Comparison of ENCODE assay signal across 11 cellular contexts in genomic region chr19:10260141-10260584, GRCh38. TPM values are rescaled to one million over a fixed set of nuclear protein-coding genes. Genes with fewer than 3 reads are reported as not detected.
A peak's percentile ranks its signal among the peaks of the same experiment; 100 is the strongest.
DNase-seq lines count a peak whose midpoint lies in the region; ATAC-seq and TF ChIP-seq lines count a peak whose summit lies in the region.
"Had no signal": no experiment of that assay in that cellular context is flagged by ENCODE, and none has a peak within 500 bp of the region (broad histone marks: within the 10 kb centered on the region; RNA-seq: fewer than 3 reads in every experiment).

No MANE protein-coding gene starts in this region.

- peaks cover 9% of the 10 kb centered on the region for H3K36me3 Mint-ChIP-seq in Calu3 (ENCODE audit: insufficient read depth, unreplicated experiment)
- peaks cover 21% of the 10 kb centered on the region for H3K36me3 Mint-ChIP-seq in activated naive CD8-positive, alpha-beta T cell treated with anti-CD3 and anti-CD28 coated beads, Interleukin-2, amount 10 ng/mL, durations not matched to agents 7 days and 5 days

- peak; percentile 67 for DNase-seq in Calu3
- peak; percentile 76 for DNase-seq in RWPE1 (ENCODE audit: low spot score)
- DNase-seq in activated naive CD8-positive, alpha-beta T cell treated with anti-CD3 and anti-CD28 coated beads, Interleukin-2, amount 10 ng/mL, durations not matched to agents 7 days and 5 days = no peak
- DNase-seq in stimulated activated CD4-positive, alpha-beta T cell treated with anti-CD3 and anti-CD28 coated beads, Interleukin-15, amount 100 ng/mL, for 48 hours (ENCODE audit: low read depth in 2 of 2) = peak; percentile 66 to 69
- no peak for DNase-seq in A673 (ENCODE audit: low spot score)
- no peak for DNase-seq in 8988T
- no peak for DNase-seq in NCI-H146 treated with DMSO at 0.1 percent for 48 hours (lab: John Stamatoyannopoulos, UW; ENCODE audit: unreplicated experiment)
- DNase-seq: SHP77 treated with DMSO at 0.1 percent for 48 hours had no signal

- POLR2A ChIA-PET in RWPE1 (lab: Yijun Ruan, JAX; ENCODE audit: low non-redundant PET) (interaction anchor here (0.5 to 0.7 kb wide), 2 partner anchors 73 to 120 kb away, joined by 3 to 10 read pairs; partner anchors contain the start of gene TYK2), A673 (lab: Charles Lee; ENCODE audit: low non-redundant PET) (interaction anchor here (1.3 kb wide), 1 partner anchor 129 kb away, joined by 11 read pairs; no protein-coding TSS in a partner anchor)
- POLR2A ChIA-PET in activated naive CD8-positive, alpha-beta T cell treated with anti-CD3 and anti-CD28 coated beads, Interleukin-2, amount 10 ng/mL, durations not matched to agents 7 days and 5 days (lab: Charles Lee) = interaction anchor here (1.0 to 2.0 kb wide), 3 partner anchors 10 to 129 kb away, joined by 5 to 16 read pairs (median 5); partner anchors contain the start of gene TYK2

- H3K4me3 ChIP-seq in A673 (ENCODE audit: low read depth, low read length, poor library complexity, severe bottlenecking) = no peak overlapping the region

- H3K27ac ChIP-seq in RWPE1 (peak overlapping the region; percentile 44), A673 (ENCODE audit: low read depth, low read length, poor library complexity, severe bottlenecking) (no peak overlapping the region)

- ATAC-seq in activated naive CD8-positive, alpha-beta T cell treated with anti-CD3 and anti-CD28 coated beads, Interleukin-2, amount 10 ng/mL, durations not matched to agents 7 days and 5 days (ENCODE audit: low read depth) = peak; percentile 32
- ATAC-seq in GM19324 (IDR thresholded peaks at IDR 0.05; ENCODE audit: low FRiP score, unreplicated experiment) = no peak

- no peaks in the 10 kb centered on the region for H3K9me3 ChIP-seq in A673 (ENCODE audit: low read depth, low read length, poor library complexity, severe bottlenecking)

- BruUV-seq in Calu3 (replicated peaks; lab: Mats Ljungman, UMichigan) = no TSS peak
- no TSS peak for BruUV-seq in A673 (replicated peaks; lab: Mats Ljungman, UMichigan)

- no peaks in the 10 kb centered on the region for H3K27me3 ChIP-seq in A673 (replicated peaks; ENCODE audit: insufficient read depth, low read depth, low read length, poor library complexity)

- CTCF ChIA-PET in Calu3 (lab: Charles Lee) = interaction anchor here (0.7 to 3.9 kb wide), 8 partner anchors 10 to 143 kb away, joined by 3 to 52 read pairs (median 8); partner anchors contain the start of genes CDC37, ICAM1 and TYK2
- CTCF ChIA-PET in RWPE1 (lab: Yijun Ruan, JAX) = interaction anchor here (0.6 to 5.0 kb wide), 4 partner anchors 11 to 131 kb away, joined by 3 to 36 read pairs (median 29); partner anchors contain the start of gene ICAM1
- CTCF ChIA-PET in A673 (lab: Charles Lee) = interaction anchor here (0.7 to 2.6 kb wide), 4 partner anchors 9 to 164 kb away, joined by 3 to 38 read pairs (median 12); partner anchors contain the start of gene ICAM1

- peak overlapping the region; percentile 88 for H3K27ac Mint-ChIP-seq in Calu3 (ENCODE audit: unreplicated experiment)
- peak overlapping the region; percentile 51 for H3K27ac Mint-ChIP-seq in activated naive CD8-positive, alpha-beta T cell treated with anti-CD3 and anti-CD28 coated beads, Interleukin-2, amount 10 ng/mL, durations not matched to agents 7 days and 5 days
- H3K27ac Mint-ChIP-seq: memory B cell had no signal

- no peaks in the 10 kb centered on the region for H3K9me3 Mint-ChIP-seq in Calu3 (ENCODE audit: low read depth, unreplicated experiment)
- no peaks in the 10 kb centered on the region for H3K9me3 Mint-ChIP-seq in activated naive CD8-positive, alpha-beta T cell treated with anti-CD3 and anti-CD28 coated beads, Interleukin-2, amount 10 ng/mL, durations not matched to agents 7 days and 5 days
- H3K9me3 Mint-ChIP-seq: memory B cell had no signal

- TF ChIP-seq CTCF in Calu3 (IDR thresholded peaks at IDR 0.05; ENCODE audit: unreplicated experiment) = no peak
- TF ChIP-seq CTCF in RWPE1 (conservative IDR thresholded peaks at IDR 0.05; ENCODE audit: low read depth) = no peak
- TF ChIP-seq CTCF in A673 (conservative IDR thresholded peaks at IDR 0.05; ENCODE audit: low read depth, low read length) = no peak

- H3K4me1 Mint-ChIP-seq in Calu3 (ENCODE audit: low read depth, unreplicated experiment) = no peaks in the 10 kb centered on the region
- peaks cover 15% of the 10 kb centered on the region for H3K4me1 Mint-ChIP-seq in activated naive CD8-positive, alpha-beta T cell treated with anti-CD3 and anti-CD28 coated beads, Interleukin-2, amount 10 ng/mL, durations not matched to agents 7 days and 5 days
- H3K4me1 Mint-ChIP-seq: memory B cell had no signal

- no peaks in the 10 kb centered on the region for H3K27me3 Mint-ChIP-seq in Calu3 (ENCODE audit: unreplicated experiment)
- H3K27me3 Mint-ChIP-seq in activated naive CD8-positive, alpha-beta T cell treated with anti-CD3 and anti-CD28 coated beads, Interleukin-2, amount 10 ng/mL, durations not matched to agents 7 days and 5 days = no peaks in the 10 kb centered on the region
- H3K27me3 Mint-ChIP-seq: memory B cell had no signal

- H3K36me3 ChIP-seq in A673 (ENCODE audit: insufficient read depth, low read length, poor library complexity, severe bottlenecking) = peaks cover 15% of the 10 kb centered on the region

- peak overlapping the region; percentile 34 for H3K4me3 Mint-ChIP-seq in Calu3 (ENCODE audit: low read depth, unreplicated experiment)
- no peak overlapping the region for H3K4me3 Mint-ChIP-seq in activated naive CD8-positive, alpha-beta T cell treated with anti-CD3 and anti-CD28 coated beads, Interleukin-2, amount 10 ng/mL, durations not matched to agents 7 days and 5 days
- H3K4me3 Mint-ChIP-seq: CD14-positive monocyte, memory B cell had no signal

- intact Hi-C loops in Calu3 (cut with micrococcal nuclease; ENCODE audit: unreplicated experiment) = loop anchor here (2.0 kb wide), 1 partner anchor 129 kb away; no protein-coding TSS in a partner anchor
- intact Hi-C loops in A673 (cut with micrococcal nuclease; ENCODE audit: unreplicated experiment) = no loop called here

- H3K4me1 ChIP-seq in A673 (ENCODE audit: insufficient read depth, low read length, poor library complexity, severe bottlenecking) = no peaks in the 10 kb centered on the region

RNA-seq across cellular contexts. Expression of gene MRPL4, which starts 8.1 kb away (rescaled TPM):
- total RNA-seq in Calu3 (2022) (59.2 and 60.4 TPM in 2 replicates), A673 (2021) (107 and 112 TPM in 2 replicates)
- 10 to 100 TPM; 55.8 to 59.9 TPM for total RNA-seq in activated naive CD8-positive, alpha-beta T cell treated with anti-CD3 and anti-CD28 coated beads, Interleukin-2, amount 10 ng/mL, durations not matched to agents 7 days and 5 days

RNA-seq across cellular contexts. Expression of gene ICAM1, which starts 10.8 kb away (rescaled TPM):
- 91.0 and 147 TPM in 2 replicates for total RNA-seq in Calu3 (2022)
- total RNA-seq in activated naive CD8-positive, alpha-beta T cell treated with anti-CD3 and anti-CD28 coated beads, Interleukin-2, amount 10 ng/mL, durations not matched to agents 7 days and 5 days = 10 to 100 TPM in 1 of 2 experiments, 1 to 10 TPM in 1; 9.5 to 11.7 TPM
- total RNA-seq in A673 (2021) = 1.7 and 2.2 TPM in 2 replicates

RNA-seq across cellular contexts. Expression of gene ICAM4, which starts 26.6 kb away (rescaled TPM):
- total RNA-seq in Calu3 (2022) (1.6 and 1.7 TPM in 2 replicates), A673 (2021) (0.58 and 1.5 TPM in 2 replicates)
- 1 to 10 TPM; 1.2 to 1.7 TPM for total RNA-seq in activated naive CD8-positive, alpha-beta T cell treated with anti-CD3 and anti-CD28 coated beads, Interleukin-2, amount 10 ng/mL, durations not matched to agents 7 days and 5 days

RNA-seq across cellular contexts. Expression of gene S1PR2, which starts 29.0 kb away (rescaled TPM):
- total RNA-seq in Calu3 (2022) (4.8 and 5.3 TPM in 2 replicates), A673 (2021) (8.4 and 10.0 TPM in 2 replicates)
- total RNA-seq in activated naive CD8-positive, alpha-beta T cell treated with anti-CD3 and anti-CD28 coated beads, Interleukin-2, amount 10 ng/mL, durations not matched to agents 7 days and 5 days = 1 to 10 TPM; 6.4 to 7.1 TPM

RNA-seq across cellular contexts. Expression of gene ICAM5, which starts 29.6 kb away (rescaled TPM):
- total RNA-seq in Calu3 (2022) = 0.61 and 1.3 TPM in 2 replicates
- total RNA-seq in activated naive CD8-positive, alpha-beta T cell treated with anti-CD3 and anti-CD28 coated beads, Interleukin-2, amount 10 ng/mL, durations not matched to agents 7 days and 5 days = under 1 TPM; 0.62 to 0.83 TPM
- 4.6 and 6.9 TPM in 2 replicates for total RNA-seq in A673 (2021)

Comparison
In these comparisons a context has a peak if more than half of its experiments do, and no peak if none do; other contexts are left out.
1. DNase-seq: peak in Calu3 (single experiment), RWPE1 (single experiment) and stimulated activated CD4-positive, alpha-beta T cell treated with anti-CD3 and anti-CD28 coated beads, Interleukin-15, amount 100 ng/mL, for 48 hours (2 of 2); none in activated naive CD8-positive, alpha-beta T cell treated with anti-CD3 and anti-CD28 coated beads, Interleukin-2, amount 10 ng/mL, durations not matched to agents 7 days and 5 days (single experiment), A673 (single experiment), 8988T (single experiment) and NCI-H146 treated with DMSO at 0.1 percent for 48 hours (single experiment).